10 cellular contexts compared by ENCODE assay signal in genomic region chr5:88886756-88887741, GRCh38. TPM values are rescaled to one million over a fixed set of nuclear protein-coding genes. Genes with fewer than 3 reads are reported as not detected.
A peak's percentile ranks its signal among the peaks of the same experiment; 100 is the strongest.
DNase-seq lines count a peak whose midpoint lies in the region; ATAC-seq and TF ChIP-seq lines count a peak whose summit lies in the region.
"Had no signal": no experiment of that assay in that cellular context is flagged by ENCODE, and none has a peak within 500 bp of the region (broad histone marks: within the 10 kb centered on the region; RNA-seq: fewer than 3 reads in every experiment).

No MANE protein-coding gene starts in this region.

- H2AFZ ChIP-seq in mammary epithelial cell (ENCODE audit: low read depth, low read length): no peak overlapping the region

- in situ Hi-C loops in mammary epithelial cell (cut with MboI; ENCODE audit: low sequenced_read_pairs in 2 of 2): no loop called here

- H3K4me3 ChIP-seq in breast epithelium: peak overlapping the region in 2 of 3 donors; percentile 23 to 50
- H3K4me3 ChIP-seq in mammary epithelial cell (replicated peaks in 1 of 3; ENCODE audit: insufficient read depth in 1 of 3, low read depth in 2 of 3, low read length in 3 of 3): no peak overlapping the region
- peak overlapping the region in 1 of 2 donors; percentile 6 for H3K4me3 ChIP-seq in left lung
- H3K4me3 ChIP-seq in tibial nerve: no peak overlapping the region

- WGBS in mammary epithelial cell (ENCODE audit: low coverage, missing lambda C conversion rate): 71% methylated on average over 6 of the region's 6 CpGs
- WGBS in tibial nerve, 2 donors: 77 to 79% methylated on average over 6 of the region's 6 CpGs

- ATAC-seq in left lung (no peak), HG02610 (IDR thresholded peaks at IDR 0.05; ENCODE audit: unreplicated experiment) (no peak)
- ATAC-seq in activated CD4-positive, CD25-positive, alpha-beta regulatory T cell treated with anti-CD3 and anti-CD28 coated beads, Interleukin-2, amount 50 U/mL, for 24 hours: no peak
- ATAC-seq: activated CD8-positive, alpha-beta T cell treated with anti-CD3 and anti-CD28 coated beads for 36 hours had no signal

- no peak overlapping the region for H3K9ac ChIP-seq in mammary epithelial cell (ENCODE audit: insufficient read depth, low read length)

- intact Hi-C loops in breast epithelium (cut with DNase I; ENCODE audit: low total_unique reads): no loop called here
- intact Hi-C loops in mammary epithelial cell (cut with micrococcal nuclease): no loop called here
- intact Hi-C loops in left lung (cut with DNase I): loop anchor here in 1 of 2 donors (10.0 kb wide), 1 partner anchor 152 kb away; no protein-coding TSS in a partner anchor

- H3K36me3 ChIP-seq in breast epithelium (no peaks in the 10 kb centered on the region), mammary epithelial cell (ENCODE audit: insufficient read depth, low read length) (no peaks in the 10 kb centered on the region), left lung (no peaks in the 10 kb centered on the region), tibial nerve (no peaks in the 10 kb centered on the region)

- DNase-seq in breast epithelium (ENCODE audit: low spot score in 2 of 2): no peak
- no peak for DNase-seq in mammary epithelial cell
- DNase-seq in OCI-M1 (lab: John Stamatoyannopoulos, UW): peak; percentile 62
- peak in 1 of 2 donors; percentile 15 for DNase-seq in left lung
- no peak for DNase-seq in tibial nerve (ENCODE audit: low spot score in 2 of 2)
- no peak for DNase-seq in cerebellar cortex (ENCODE audit: low spot score)
- DNase-seq: activated CD8-positive, alpha-beta T cell treated with anti-CD3 and anti-CD28 coated beads for 36 hours; NCI-H1694 had no signal

- TF ChIP-seq EP300 in tibial nerve (IDR thresholded peaks at IDR 0.05): no peak

- dilution Hi-C loops in mammary epithelial cell (cut with HindIII; ENCODE audit: low sequenced_read_pairs): no loop called here

- H3K9me3 ChIP-seq in breast epithelium (no peaks in the 10 kb centered on the region), mammary epithelial cell (replicated peaks; ENCODE audit: insufficient read depth, low read length) (no peaks in the 10 kb centered on the region), left lung (no peaks in the 10 kb centered on the region), tibial nerve (no peaks in the 10 kb centered on the region)

- H3K27me3 ChIP-seq in breast epithelium (no peaks in the 10 kb centered on the region), mammary epithelial cell (ENCODE audit: insufficient read depth, low read length) (peaks cover 34% of the 10 kb centered on the region), left lung (peaks cover 0 to 15% of the 10 kb centered on the region in 2 donors), tibial nerve (no peaks in the 10 kb centered on the region)

- H4K20me1 ChIP-seq in mammary epithelial cell (ENCODE audit: insufficient read depth, low read length): no peaks in the 10 kb centered on the region

- CTCF ChIA-PET in mammary epithelial cell (lab: Charles Lee; ENCODE audit: low non-redundant PET): no interaction called here

- H3K4me1 ChIP-seq in breast epithelium: no peaks in the 10 kb centered on the region
- peaks cover 15% of the 10 kb centered on the region for H3K4me1 ChIP-seq in mammary epithelial cell (ENCODE audit: insufficient read depth, low read length)
- peaks cover 0 to 45% of the 10 kb centered on the region in 2 donors for H3K4me1 ChIP-seq in left lung
- peaks cover 0 to 40% (median 0%) of the 10 kb centered on the region in 4 donors for H3K4me1 ChIP-seq in tibial nerve

- H3K79me2 ChIP-seq in mammary epithelial cell (ENCODE audit: insufficient read depth, low read length): no peaks in the 10 kb centered on the region

- no peak overlapping the region for H3K4me2 ChIP-seq in mammary epithelial cell (ENCODE audit: insufficient read depth, low read depth, low read length)

- H3K27ac ChIP-seq in breast epithelium: peak overlapping the region; percentile 55 to 76
- H3K27ac ChIP-seq in mammary epithelial cell (ENCODE audit: insufficient read depth, low read depth, low read length): no peak overlapping the region
- H3K27ac ChIP-seq in left lung: peak overlapping the region; percentile 28 to 69
- H3K27ac ChIP-seq in tibial nerve: peak overlapping the region in 3 of 4 donors; percentile 32 to 89 (median 85)

- no peak for TF ChIP-seq CTCF in breast epithelium (IDR thresholded peaks at IDR 0.05)
- TF ChIP-seq CTCF in mammary epithelial cell (conservative IDR thresholded peaks at IDR 0.05 in 1 of 2, IDR thresholded peaks at IDR 0.05 in 1 of 2; ENCODE audit: extremely low read depth in 1 of 2, insufficient read depth in 1 of 2, low read depth in 1 of 2, low read length in 2 of 2): no peak
- TF ChIP-seq CTCF in left lung (IDR thresholded peaks at IDR 0.05): no peak
- no peak for TF ChIP-seq CTCF in tibial nerve (IDR thresholded peaks at IDR 0.05)

- no TSS peak for BruUV-seq in mammary epithelial cell (replicated peaks; lab: Mats Ljungman, UMichigan)

- no peak for TF ChIP-seq POLR2A in breast epithelium (IDR thresholded peaks at IDR 0.05)
- TF ChIP-seq POLR2A in tibial nerve (IDR thresholded peaks at IDR 0.05): no peak

RNA-seq across cellular contexts. Expression of gene MEF2C, which starts 4.1 kb away (rescaled TPM):
- 10 to 100 TPM; 27.4 to 41.8 (median 32.1) TPM for total RNA-seq in breast epithelium
- 1 to 10 TPM in 1 of 2 donors, not detected in 1; 1.3 TPM for total RNA-seq in mammary epithelial cell
- not detected for polyA plus RNA-seq in mammary epithelial cell
- not detected for polyA minus RNA-seq in mammary epithelial cell
- 10 to 100 TPM; 45.7 to 46.1 TPM for total RNA-seq in left lung
- 10 to 100 TPM; 16.5 to 40.8 (median 29.1) TPM for total RNA-seq in tibial nerve

Comparison
In these comparisons a context has a peak if more than half of its experiments do, and no peak if none do; other contexts are left out.
1. H3K4me3 ChIP-seq: peak in breast epithelium (2 of 3); none in mammary epithelial cell (0 of 3) and tibial nerve (0 of 4).
2. RNA of gene MEF2C, which starts 4.1 kb away (total RNA-seq): 45.7 to 46.1 TPM in left lung, 16.5 to 40.8 TPM in tibial nerve and 27.4 to 41.8 TPM in breast epithelium; 1.3 TPM in mammary epithelial cell; every median in the first group is over 4 times any median in the second.